ENCODE assay signal across 2 cellular contexts in the genomic region with DNA sequence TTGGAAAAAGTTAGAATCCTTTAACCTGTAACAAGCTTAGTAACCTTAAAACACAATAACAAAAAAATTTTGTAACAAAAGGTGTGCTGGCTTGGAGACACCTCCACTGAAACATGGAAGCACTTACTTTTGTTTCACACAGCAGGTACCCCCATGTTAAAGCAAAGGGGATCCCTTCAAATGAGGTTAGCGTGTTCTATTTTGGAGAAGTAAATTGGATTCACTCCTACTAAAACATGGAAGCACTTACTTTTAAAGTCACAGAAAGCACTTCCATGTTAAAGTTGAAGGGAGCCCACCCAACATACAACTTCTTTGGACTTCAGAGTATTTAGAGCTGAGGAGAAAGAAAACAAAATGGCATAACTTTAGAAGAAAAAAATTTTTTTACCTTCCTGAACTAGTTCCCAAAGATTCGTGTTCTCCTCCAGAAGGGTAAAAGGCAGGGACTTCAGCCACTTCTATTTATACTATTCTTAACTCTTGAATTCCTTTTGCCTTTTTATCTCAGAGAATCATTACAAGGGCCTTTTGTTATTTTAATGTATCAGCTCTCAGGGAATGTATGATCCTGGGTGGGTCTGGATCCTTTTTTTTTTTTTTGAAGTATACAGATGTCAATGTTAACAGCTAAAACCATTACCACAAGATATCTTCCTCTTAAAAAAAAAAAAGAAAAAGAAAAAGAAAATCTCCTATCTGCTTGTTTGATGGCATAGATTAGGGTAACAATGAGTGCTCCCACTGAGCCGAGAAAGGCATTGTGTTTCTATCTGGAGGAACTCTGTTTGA.
TF ChIP-seq lines count a peak whose summit lies in the region.

No MANE protein-coding gene starts in this region.

TF ChIP-seq in GM23338, 12 proteins besides CTCF, POLR2A, EP300 and RAD21 (continues in another document):
- TF ChIP-seq JUNB (IDR thresholded peaks at IDR 0.05; ENCODE audit: unreplicated experiment) (no peak), EZH2phosphoT487 (IDR thresholded peaks at IDR 0.05; ENCODE audit: unreplicated experiment) (no peak), STAT1 (IDR thresholded peaks at IDR 0.05; ENCODE audit: unreplicated experiment) (no peak), EZH2 (IDR thresholded peaks at IDR 0.05; ENCODE audit: low read depth, unreplicated experiment) (no peak)
- TF ChIP-seq, protein P1, sequence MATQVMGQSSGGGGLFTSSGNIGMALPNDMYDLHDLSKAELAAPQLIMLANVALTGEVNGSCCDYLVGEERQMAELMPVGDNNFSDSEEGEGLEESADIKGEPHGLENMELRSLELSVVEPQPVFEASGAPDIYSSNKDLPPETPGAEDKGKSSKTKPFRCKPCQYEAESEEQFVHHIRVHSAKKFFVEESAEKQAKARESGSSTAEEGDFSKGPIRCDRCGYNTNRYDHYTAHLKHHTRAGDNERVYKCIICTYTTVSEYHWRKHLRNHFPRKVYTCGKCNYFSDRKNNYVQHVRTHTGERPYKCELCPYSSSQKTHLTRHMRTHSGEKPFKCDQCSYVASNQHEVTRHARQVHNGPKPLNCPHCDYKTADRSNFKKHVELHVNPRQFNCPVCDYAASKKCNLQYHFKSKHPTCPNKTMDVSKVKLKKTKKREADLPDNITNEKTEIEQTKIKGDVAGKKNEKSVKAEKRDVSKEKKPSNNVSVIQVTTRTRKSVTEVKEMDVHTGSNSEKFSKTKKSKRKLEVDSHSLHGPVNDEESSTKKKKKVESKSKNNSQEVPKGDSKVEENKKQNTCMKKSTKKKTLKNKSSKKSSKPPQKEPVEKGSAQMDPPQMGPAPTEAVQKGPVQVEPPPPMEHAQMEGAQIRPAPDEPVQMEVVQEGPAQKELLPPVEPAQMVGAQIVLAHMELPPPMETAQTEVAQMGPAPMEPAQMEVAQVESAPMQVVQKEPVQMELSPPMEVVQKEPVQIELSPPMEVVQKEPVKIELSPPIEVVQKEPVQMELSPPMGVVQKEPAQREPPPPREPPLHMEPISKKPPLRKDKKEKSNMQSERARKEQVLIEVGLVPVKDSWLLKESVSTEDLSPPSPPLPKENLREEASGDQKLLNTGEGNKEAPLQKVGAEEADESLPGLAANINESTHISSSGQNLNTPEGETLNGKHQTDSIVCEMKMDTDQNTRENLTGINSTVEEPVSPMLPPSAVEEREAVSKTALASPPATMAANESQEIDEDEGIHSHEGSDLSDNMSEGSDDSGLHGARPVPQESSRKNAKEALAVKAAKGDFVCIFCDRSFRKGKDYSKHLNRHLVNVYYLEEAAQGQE (IDR thresholded peaks at IDR 0.05; ENCODE audit: unreplicated experiment) = no peak
- TF ChIP-seq, protein P2, sequence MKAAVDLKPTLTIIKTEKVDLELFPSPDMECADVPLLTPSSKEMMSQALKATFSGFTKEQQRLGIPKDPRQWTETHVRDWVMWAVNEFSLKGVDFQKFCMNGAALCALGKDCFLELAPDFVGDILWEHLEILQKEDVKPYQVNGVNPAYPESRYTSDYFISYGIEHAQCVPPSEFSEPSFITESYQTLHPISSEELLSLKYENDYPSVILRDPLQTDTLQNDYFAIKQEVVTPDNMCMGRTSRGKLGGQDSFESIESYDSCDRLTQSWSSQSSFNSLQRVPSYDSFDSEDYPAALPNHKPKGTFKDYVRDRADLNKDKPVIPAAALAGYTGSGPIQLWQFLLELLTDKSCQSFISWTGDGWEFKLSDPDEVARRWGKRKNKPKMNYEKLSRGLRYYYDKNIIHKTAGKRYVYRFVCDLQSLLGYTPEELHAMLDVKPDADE (IDR thresholded peaks at IDR 0.05) = peak; percentile 65
- TF ChIP-seq, protein P3, sequence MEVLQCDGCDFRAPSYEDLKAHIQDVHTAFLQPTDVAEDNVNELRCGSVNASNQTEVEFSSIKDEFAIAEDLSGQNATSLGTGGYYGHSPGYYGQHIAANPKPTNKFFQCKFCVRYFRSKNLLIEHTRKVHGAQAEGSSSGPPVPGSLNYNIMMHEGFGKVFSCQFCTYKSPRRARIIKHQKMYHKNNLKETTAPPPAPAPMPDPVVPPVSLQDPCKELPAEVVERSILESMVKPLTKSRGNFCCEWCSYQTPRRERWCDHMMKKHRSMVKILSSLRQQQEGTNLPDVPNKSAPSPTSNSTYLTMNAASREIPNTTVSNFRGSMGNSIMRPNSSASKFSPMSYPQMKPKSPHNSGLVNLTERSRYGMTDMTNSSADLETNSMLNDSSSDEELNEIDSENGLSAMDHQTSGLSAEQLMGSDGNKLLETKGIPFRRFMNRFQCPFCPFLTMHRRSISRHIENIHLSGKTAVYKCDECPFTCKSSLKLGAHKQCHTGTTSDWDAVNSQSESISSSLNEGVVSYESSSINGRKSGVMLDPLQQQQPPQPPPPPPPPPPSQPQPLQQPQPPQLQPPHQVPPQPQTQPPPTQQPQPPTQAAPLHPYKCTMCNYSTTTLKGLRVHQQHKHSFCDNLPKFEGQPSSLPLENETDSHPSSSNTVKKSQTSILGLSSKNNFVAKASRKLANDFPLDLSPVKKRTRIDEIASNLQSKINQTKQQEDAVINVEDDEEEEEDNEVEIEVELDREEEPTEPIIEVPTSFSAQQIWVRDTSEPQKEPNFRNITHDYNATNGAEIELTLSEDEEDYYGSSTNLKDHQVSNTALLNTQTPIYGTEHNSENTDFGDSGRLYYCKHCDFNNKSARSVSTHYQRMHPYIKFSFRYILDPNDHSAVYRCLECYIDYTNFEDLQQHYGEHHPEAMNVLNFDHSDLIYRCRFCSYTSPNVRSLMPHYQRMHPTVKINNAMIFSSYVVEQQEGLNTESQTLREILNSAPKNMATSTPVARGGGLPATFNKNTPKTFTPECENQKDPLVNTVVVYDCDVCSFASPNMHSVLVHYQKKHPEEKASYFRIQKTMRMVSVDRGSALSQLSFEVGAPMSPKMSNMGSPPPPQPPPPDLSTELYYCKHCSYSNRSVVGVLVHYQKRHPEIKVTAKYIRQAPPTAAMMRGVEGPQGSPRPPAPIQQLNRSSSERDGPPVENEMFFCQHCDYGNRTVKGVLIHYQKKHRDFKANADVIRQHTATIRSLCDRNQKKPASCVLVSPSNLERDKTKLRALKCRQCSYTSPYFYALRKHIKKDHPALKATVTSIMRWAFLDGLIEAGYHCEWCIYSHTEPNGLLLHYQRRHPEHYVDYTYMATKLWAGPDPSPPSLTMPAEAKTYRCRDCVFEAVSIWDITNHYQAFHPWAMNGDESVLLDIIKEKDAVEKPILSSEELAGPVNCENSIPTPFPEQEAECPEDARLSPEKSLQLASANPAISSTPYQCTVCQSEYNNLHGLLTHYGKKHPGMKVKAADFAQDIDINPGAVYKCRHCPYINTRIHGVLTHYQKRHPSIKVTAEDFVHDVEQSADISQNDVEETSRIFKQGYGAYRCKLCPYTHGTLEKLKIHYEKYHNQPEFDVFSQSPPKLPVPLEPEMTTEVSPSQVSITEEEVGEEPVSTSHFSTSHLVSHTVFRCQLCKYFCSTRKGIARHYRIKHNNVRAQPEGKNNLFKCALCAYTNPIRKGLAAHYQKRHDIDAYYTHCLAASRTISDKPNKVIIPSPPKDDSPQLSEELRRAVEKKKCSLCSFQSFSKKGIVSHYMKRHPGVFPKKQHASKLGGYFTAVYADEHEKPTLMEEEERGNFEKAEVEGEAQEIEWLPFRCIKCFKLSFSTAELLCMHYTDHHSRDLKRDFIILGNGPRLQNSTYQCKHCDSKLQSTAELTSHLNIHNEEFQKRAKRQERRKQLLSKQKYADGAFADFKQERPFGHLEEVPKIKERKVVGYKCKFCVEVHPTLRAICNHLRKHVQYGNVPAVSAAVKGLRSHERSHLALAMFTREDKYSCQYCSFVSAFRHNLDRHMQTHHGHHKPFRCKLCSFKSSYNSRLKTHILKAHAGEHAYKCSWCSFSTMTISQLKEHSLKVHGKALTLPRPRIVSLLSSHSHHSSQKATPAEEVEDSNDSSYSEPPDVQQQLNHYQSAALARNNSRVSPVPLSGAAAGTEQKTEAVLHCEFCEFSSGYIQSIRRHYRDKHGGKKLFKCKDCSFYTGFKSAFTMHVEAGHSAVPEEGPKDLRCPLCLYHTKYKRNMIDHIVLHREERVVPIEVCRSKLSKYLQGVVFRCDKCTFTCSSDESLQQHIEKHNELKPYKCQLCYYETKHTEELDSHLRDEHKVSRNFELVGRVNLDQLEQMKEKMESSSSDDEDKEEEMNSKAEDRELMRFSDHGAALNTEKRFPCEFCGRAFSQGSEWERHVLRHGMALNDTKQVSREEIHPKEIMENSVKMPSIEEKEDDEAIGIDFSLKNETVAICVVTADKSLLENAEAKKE (CRISPR knock-in tag; IDR thresholded peaks at IDR 0.05) = 0 out of 2 replicates have a peak, but pooled peaks have one; percentile 23

TF ChIP-seq in IMR-90, 13 proteins besides CTCF, POLR2A, EP300 and RAD21:
- TF ChIP-seq, protein P4, sequence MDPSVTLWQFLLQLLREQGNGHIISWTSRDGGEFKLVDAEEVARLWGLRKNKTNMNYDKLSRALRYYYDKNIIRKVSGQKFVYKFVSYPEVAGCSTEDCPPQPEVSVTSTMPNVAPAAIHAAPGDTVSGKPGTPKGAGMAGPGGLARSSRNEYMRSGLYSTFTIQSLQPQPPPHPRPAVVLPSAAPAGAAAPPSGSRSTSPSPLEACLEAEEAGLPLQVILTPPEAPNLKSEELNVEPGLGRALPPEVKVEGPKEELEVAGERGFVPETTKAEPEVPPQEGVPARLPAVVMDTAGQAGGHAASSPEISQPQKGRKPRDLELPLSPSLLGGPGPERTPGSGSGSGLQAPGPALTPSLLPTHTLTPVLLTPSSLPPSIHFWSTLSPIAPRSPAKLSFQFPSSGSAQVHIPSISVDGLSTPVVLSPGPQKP (IDR thresholded peaks at IDR 0.05; ENCODE audit: borderline replicate concordance, low read depth, low read length) = no peak
- TF ChIP-seq FOS (IDR thresholded peaks at IDR 0.05; ENCODE audit: low read depth, low read length) = no peak
- no peak for TF ChIP-seq CHD1 (IDR thresholded peaks at IDR 0.05; ENCODE audit: low read depth, low read length)
- TF ChIP-seq, protein P5, sequence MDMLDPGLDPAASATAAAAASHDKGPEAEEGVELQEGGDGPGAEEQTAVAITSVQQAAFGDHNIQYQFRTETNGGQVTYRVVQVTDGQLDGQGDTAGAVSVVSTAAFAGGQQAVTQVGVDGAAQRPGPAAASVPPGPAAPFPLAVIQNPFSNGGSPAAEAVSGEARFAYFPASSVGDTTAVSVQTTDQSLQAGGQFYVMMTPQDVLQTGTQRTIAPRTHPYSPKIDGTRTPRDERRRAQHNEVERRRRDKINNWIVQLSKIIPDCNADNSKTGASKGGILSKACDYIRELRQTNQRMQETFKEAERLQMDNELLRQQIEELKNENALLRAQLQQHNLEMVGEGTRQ (IDR thresholded peaks at IDR 0.05; ENCODE audit: low read depth, low read length) = no peak
- no peak for TF ChIP-seq NFE2L2 (IDR thresholded peaks at IDR 0.05; ENCODE audit: low read depth, low read length)
- TF ChIP-seq SMC3 (IDR thresholded peaks at IDR 0.05; ENCODE audit: low read depth, low read length) = no peak
- no peak for TF ChIP-seq RFX5 (IDR thresholded peaks at IDR 0.05; ENCODE audit: low read depth, low read length)
- no peak for TF ChIP-seq BHLHE40 (IDR thresholded peaks at IDR 0.05; ENCODE audit: low read depth, low read length)
- no peak for TF ChIP-seq MAFK (IDR thresholded peaks at IDR 0.05; ENCODE audit: low read depth, low read length)
- no peak for TF ChIP-seq CEBPB (IDR thresholded peaks at IDR 0.05; ENCODE audit: low read depth, low read length)
- no peak for TF ChIP-seq MXI1 (IDR thresholded peaks at IDR 0.05; ENCODE audit: borderline replicate concordance, low read depth, low read length)
- no peak for TF ChIP-seq MAZ (IDR thresholded peaks at IDR 0.05; ENCODE audit: borderline replicate concordance, low read depth, low read length)
- TF ChIP-seq RCOR1 (IDR thresholded peaks at IDR 0.05; ENCODE audit: insufficient replicate concordance, low read length) = no peak
